27 cellular contexts compared by ENCODE assay signal in the genomic region with DNA sequence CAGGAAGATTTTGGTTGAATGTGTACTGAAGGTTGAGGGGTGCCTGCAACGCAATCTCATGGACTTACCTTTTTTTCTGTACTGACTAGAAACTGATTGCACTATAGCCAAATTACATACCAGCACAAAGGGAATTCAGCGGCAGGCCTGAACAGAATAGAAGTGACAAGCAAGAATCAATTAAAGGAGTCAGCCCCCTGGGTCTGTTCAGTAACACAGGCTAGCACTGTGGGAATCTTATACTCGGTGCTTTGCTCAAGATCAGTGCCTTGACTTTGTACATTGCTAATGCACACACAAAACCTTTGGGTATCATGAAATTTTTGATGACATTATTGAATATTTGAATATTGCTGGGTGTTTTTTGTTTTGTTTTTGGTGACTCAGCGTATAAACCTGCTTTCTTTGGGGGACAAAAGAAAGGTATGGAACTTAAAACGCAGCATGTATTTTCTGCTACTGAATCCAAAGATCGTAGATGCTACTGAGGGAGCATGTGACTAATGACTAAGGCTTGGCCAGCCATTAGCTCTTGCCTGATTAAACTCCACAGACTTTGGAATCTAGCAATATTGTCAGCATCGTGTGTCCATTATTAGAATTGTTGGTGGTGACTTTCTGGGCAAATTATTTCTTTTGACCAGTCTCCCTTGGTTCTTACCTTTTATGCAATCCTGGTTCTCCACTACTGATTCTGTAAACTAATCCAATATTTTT.
DNase-seq lines count a peak whose midpoint lies in the region; ATAC-seq and TF ChIP-seq lines count a peak whose summit lies in the region.
"Had no signal": no experiment of that assay in that cellular context is flagged by ENCODE, and none has a peak within 500 bp of the region (broad histone marks: within the 10 kb centered on the region; RNA-seq: fewer than 3 reads in every experiment).

No MANE protein-coding gene starts in this region.

- peak; percentile 24 for DNase-seq in NCI-H82 (lab: John Stamatoyannopoulos, UW)
- no peak for DNase-seq in NCI-H82 treated with DMSO at 0.1 percent for 48 hours (lab: John Stamatoyannopoulos, UW; ENCODE audit: unreplicated experiment)
- no peak for DNase-seq in Karpas-422
- no peak for DNase-seq in progenitor cell of endocrine pancreas (ENCODE audit: low spot score, unreplicated experiment)
- no peak for DNase-seq in OCI-M1 (lab: John Stamatoyannopoulos, UW)
- DNase-seq in stimulated activated CD4-positive, alpha-beta T cell treated with anti-CD3 and anti-CD28 coated beads, Interleukin-4, amount 100 ng/mL, for 4 hours, result no peak
- DNase-seq: 8988T; activated CD4-positive, alpha-beta T cell treated with anti-CD3 and anti-CD28 coated beads for 1 hour; activated effector memory CD4-positive, alpha-beta T cell treated with anti-CD3 and anti-CD28 coated beads, Interleukin-2, amount 50 U/mL, for 16 hours; activated T-cell treated with anti-CD3 and anti-CD28 coated beads for 4 hours; AML-193; body of pancreas; CD8-positive, alpha-beta T cell; DMS 273 treated with DMSO at 0.1 percent for 48 hours; KG1; kidney glomerular epithelial cell; MM.1S; NCI-H2081; NCI-H446; SK-N-SH; stimulated activated CD4-positive, alpha-beta T cell treated with anti-CD3 and anti-CD28 coated beads, Interleukin-1b, Interleukin-23, amount 100 ng/mL, for 48 hours; T-helper 17 cell; tibial artery had no signal

- H3K27ac ChIP-seq in Karpas-422 (ENCODE audit: low read length) (peak overlapping the region; percentile 37), ectodermal cell (ENCODE audit: insufficient read depth, low read depth, low read length, poor library complexity, severe bottlenecking) (peak overlapping the region; percentile 61)
- H3K27ac ChIP-seq: body of pancreas, epithelial cell of prostate, tibial artery had no signal

- H2AFZ ChIP-seq in Karpas-422 (ENCODE audit: low read length), result no peak overlapping the region

- no peak for ATAC-seq in GM18868 (IDR thresholded peaks at IDR 0.05; ENCODE audit: unreplicated experiment)
- ATAC-seq: body of pancreas; CD8-positive, alpha-beta T cell; T-helper 17 cell had no signal

- no peaks in the 10 kb centered on the region for H3K36me3 ChIP-seq in Karpas-422 (ENCODE audit: insufficient read depth, low read length)
- no peaks in the 10 kb centered on the region for H3K36me3 ChIP-seq in ectodermal cell (ENCODE audit: control insufficient read depth, insufficient read depth, low read length)
- H3K36me3 ChIP-seq: tibial artery had no signal

- H3K9ac ChIP-seq in Karpas-422 (ENCODE audit: low read length), result 0 out of 2 replicates have a peak overlapping the region, but pooled peaks have one; percentile 14
- H3K9ac ChIP-seq: SK-N-SH had no signal

- no peaks in the 10 kb centered on the region for H3K9me3 ChIP-seq in Karpas-422 (ENCODE audit: low read length)
- no peaks in the 10 kb centered on the region for H3K9me3 ChIP-seq in ectodermal cell (ENCODE audit: control insufficient read depth, low read length)
- H3K9me3 ChIP-seq: body of pancreas, SK-N-SH, tibial artery had no signal

- peaks cover 8% of the 10 kb centered on the region for H3K9me3 Mint-ChIP-seq in progenitor cell of endocrine pancreas (ENCODE audit: low read depth)

- no peak for TF ChIP-seq CTCF in progenitor cell of endocrine pancreas (IDR thresholded peaks at IDR 0.05; ENCODE audit: unreplicated experiment)

- peak overlapping the region; percentile 50 for H3K27ac Mint-ChIP-seq in progenitor cell of endocrine pancreas
- H3K27ac Mint-ChIP-seq: T-helper 17 cell had no signal

- H3K4me2 ChIP-seq in Karpas-422 (ENCODE audit: low read depth, low read length, poor library complexity, severe bottlenecking), result peak overlapping the region; percentile 64
- H3K4me2 ChIP-seq: SK-N-SH had no signal

- no peak overlapping the region for H3K4me3 Mint-ChIP-seq in progenitor cell of endocrine pancreas (ENCODE audit: low read depth)
- H3K4me3 Mint-ChIP-seq: CD8-positive, alpha-beta T cell; T-helper 17 cell had no signal

- H3K79me2 ChIP-seq in Karpas-422 (ENCODE audit: low read length), result peaks cover 100% of the 10 kb centered on the region

- no peaks in the 10 kb centered on the region for H3K27me3 ChIP-seq in Karpas-422 (ENCODE audit: low read length)
- H3K27me3 ChIP-seq in ectodermal cell (ENCODE audit: control insufficient read depth, insufficient read depth, low read length, poor library complexity, severe bottlenecking), result no peaks in the 10 kb centered on the region
- H3K27me3 ChIP-seq: body of pancreas, tibial artery had no signal

- peaks cover 14% of the 10 kb centered on the region; the same call in 1 of the 2 replicates for H4K20me1 ChIP-seq in Karpas-422 (ENCODE audit: insufficient read depth, low read depth, low read length)

- peaks cover 17% of the 10 kb centered on the region for H3K4me1 Mint-ChIP-seq in progenitor cell of endocrine pancreas (ENCODE audit: low read depth)

- H3K9me2 ChIP-seq in Karpas-422 (replicated peaks; ENCODE audit: insufficient read depth, low read length), result no peaks in the 10 kb centered on the region
- H3K9me2 ChIP-seq: SK-N-SH had no signal

- H3K4me3 ChIP-seq in Karpas-422 (ENCODE audit: low read length) (peak overlapping the region; percentile 57; the same call in 1 of the 2 replicates), ectodermal cell (ENCODE audit: insufficient read depth, low read depth, low read length) (no peak overlapping the region)
- H3K4me3 ChIP-seq: body of pancreas, lung, tibial artery had no signal

- H3K36me3 Mint-ChIP-seq in progenitor cell of endocrine pancreas (ENCODE audit: insufficient read depth), result peaks cover 6% of the 10 kb centered on the region
- H3K36me3 Mint-ChIP-seq: CD8-positive, alpha-beta T cell had no signal

- 75 to 76% methylated on average over 7 of the region's 7 CpGs for WGBS in ectodermal cell, 2 experiments

- H3K27me3 Mint-ChIP-seq in progenitor cell of endocrine pancreas, result no peaks in the 10 kb centered on the region
- H3K27me3 Mint-ChIP-seq: T-helper 17 cell had no signal

- H3K4me1 ChIP-seq in Karpas-422 (ENCODE audit: low read length), result peaks cover 89% of the 10 kb centered on the region
- H3K4me1 ChIP-seq in ectodermal cell (ENCODE audit: control insufficient read depth, insufficient read depth, low read length), result peaks cover 13% of the 10 kb centered on the region
- H3K4me1 ChIP-seq: body of pancreas had no signal
